35 cellular contexts compared by ENCODE assay signal in the genomic region with DNA sequence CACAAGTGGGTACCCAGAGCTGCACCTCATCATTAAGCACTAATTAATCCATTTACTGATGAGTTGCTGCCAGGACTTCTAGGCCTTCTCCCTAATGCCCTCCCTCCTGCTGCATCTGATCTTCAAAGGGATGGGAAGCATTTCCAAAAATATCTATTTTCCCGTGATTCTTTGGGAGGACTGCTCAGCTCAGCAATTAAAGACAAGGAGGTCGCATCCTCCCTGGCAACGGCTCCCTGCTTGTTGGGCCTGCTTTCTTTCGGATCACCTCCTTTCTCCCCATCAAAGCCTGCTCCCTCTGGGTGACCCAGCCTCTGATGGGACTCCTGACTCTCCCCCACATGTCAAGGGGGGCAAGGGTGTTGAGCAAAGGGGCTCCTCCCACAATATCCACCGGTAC. TPM values are rescaled to one million over a fixed set of nuclear protein-coding genes. Genes with fewer than 3 reads are reported as not detected.
"Had no signal": no experiment of that assay in that cellular context is flagged by ENCODE, and none has a peak within 500 bp of the region (broad histone marks: within the 10 kb centered on the region; RNA-seq: fewer than 3 reads in every experiment).

No MANE protein-coding gene starts in this region.

- H3K9me3 Mint-ChIP-seq: immature natural killer cell; mesothelial cell of epicardium; naive B cell; natural killer cell; nephron progenitor cell; neural progenitor cell; stimulated activated naive B cell treated with anti-CD40 and anti-IgM and Interleukin-4, amounts not matched to agents 10 μg/mL and 1 μg/mL and 100 μg/mL, for 72 hours had no signal

- H3K27me3 ChIP-seq: neural progenitor cell, right atrium auricular region, right lobe of liver had no signal

- DNase-seq: immature natural killer cell; islet precursor cell; left ventricle myocardium inferior; mesendoderm; naive B cell; natural killer cell; nephron progenitor cell; occipital lobe; psoas muscle; right lobe of liver; stimulated activated CD4-positive, alpha-beta T cell treated with anti-CD3 and anti-CD28 coated beads, Interleukin-1b, Interleukin-23, amount 100 ng/mL, for 48 hours; stimulated activated CD4-positive, alpha-beta T cell treated with anti-CD3 and anti-CD28 coated beads, Interleukin-2, amount 100 ng/mL, for 48 hours; stimulated activated CD4-positive, alpha-beta T cell treated with anti-CD3 and anti-CD28 coated beads, Interleukin-4, amount 100 ng/mL, for 4 hours; stimulated activated naive B cell treated with anti-CD40 and anti-IgM and Interleukin-4, amounts not matched to agents 10 μg/mL and 1 μg/mL and 100 μg/mL, for 72 hours; stimulated activated naive CD8-positive, alpha-beta T cell treated with anti-CD3 and anti-CD28 coated beads, Interleukin-15, Interleukin-2, amounts not matched to agents 100 U/mL and 50 U/mL, for 24 hours; stomach; tibial artery; trophoblast cell had no signal

- H2AFZ ChIP-seq: neural progenitor cell, parathyroid adenoma had no signal

- ATAC-seq: natural killer cell; psoas muscle; right lobe of liver; stimulated activated naive B cell treated with anti-CD40 and anti-IgM and Interleukin-4, amounts not matched to agents 10 μg/mL and 1 μg/mL and 100 μg/mL, for 72 hours; stimulated activated naive CD8-positive, alpha-beta T cell treated with anti-CD3 and anti-CD28 coated beads, Interleukin-15, Interleukin-2, amounts not matched to agents 100 U/mL and 50 U/mL, for 24 hours had no signal

- H3K36me3 Mint-ChIP-seq: immature natural killer cell; mesothelial cell of epicardium; naive B cell; natural killer cell; neural progenitor cell; stimulated activated naive B cell treated with anti-CD40 and anti-IgM and Interleukin-4, amounts not matched to agents 10 μg/mL and 1 μg/mL and 100 μg/mL, for 72 hours had no signal

- H3K4me3 ChIP-seq: left ventricle myocardium inferior, lung, neural progenitor cell, psoas muscle, right atrium auricular region, right lobe of liver, smooth muscle cell, stomach, thoracic aorta, tibial artery, upper lobe of right lung had no signal

- H3K4me1 Mint-ChIP-seq: immature natural killer cell, mesothelial cell of epicardium, naive B cell, natural killer cell had no signal

- H3K27ac ChIP-seq: left ventricle myocardium inferior, neural progenitor cell, neutrophil, parathyroid adenoma, psoas muscle, right atrium auricular region, right lobe of liver, stomach, thoracic aorta, tibial artery, upper lobe of right lung had no signal

- H3K4me1 ChIP-seq: parathyroid adenoma, right atrium auricular region, right lobe of liver, stomach, tibial artery, upper lobe of right lung had no signal

- H3K4me2 ChIP-seq: neural progenitor cell, smooth muscle cell had no signal

- H3K9ac ChIP-seq: neural progenitor cell, parathyroid adenoma had no signal

- H3K9me3 ChIP-seq: left ventricle myocardium inferior, neutrophil, psoas muscle, right atrium auricular region, right lobe of liver, stomach, thoracic aorta, tibial artery, upper lobe of right lung had no signal

- H3K27ac Mint-ChIP-seq: immature natural killer cell; mesothelial cell of epicardium; natural killer cell; nephron progenitor cell; neural progenitor cell; stimulated activated naive B cell treated with anti-CD40 and anti-IgM and Interleukin-4, amounts not matched to agents 10 μg/mL and 1 μg/mL and 100 μg/mL, for 72 hours had no signal

- H3K36me3 ChIP-seq: left ventricle myocardium inferior, neural progenitor cell, neutrophil, right atrium auricular region, right lobe of liver, stomach, thoracic aorta, tibial artery, upper lobe of right lung had no signal

- H3K79me2 ChIP-seq: parathyroid adenoma had no signal

- H3K4me3 Mint-ChIP-seq: immature natural killer cell; mesothelial cell of epicardium; naive B cell; natural killer cell; nephron progenitor cell; neural progenitor cell; stimulated activated naive B cell treated with anti-CD40 and anti-IgM and Interleukin-4, amounts not matched to agents 10 μg/mL and 1 μg/mL and 100 μg/mL, for 72 hours had no signal

- FAIRE-seq: urothelium cell line had no signal

RNA-seq across cellular contexts. Expression of gene SPPL2C, which starts 26.0 kb away (rescaled TPM):
- total RNA-seq: kidney epithelial cell, left ventricle myocardium inferior, lower leg skin, lung, mesothelial cell of epicardium, mononuclear cell, natural killer cell, occipital lobe, osteocyte, posterior vena cava, psoas muscle, renal cortical epithelial cell, right atrium auricular region, right lobe of liver, skeletal muscle tissue, smooth muscle cell, stomach, thoracic aorta, upper lobe of right lung had no signal
- polyA plus RNA-seq: immature natural killer cell, lung, psoas muscle, smooth muscle cell, stomach had no signal

RNA-seq across cellular contexts. Expression of gene CRHR1, which starts 34.6 kb away (rescaled TPM):
- total RNA-seq: kidney epithelial cell, left ventricle myocardium inferior, lung, mononuclear cell, natural killer cell, osteocyte, posterior vena cava, renal cortical epithelial cell, right atrium auricular region, right lobe of liver, stomach, thoracic aorta, upper lobe of right lung had no signal
- polyA plus RNA-seq: immature natural killer cell, lung, smooth muscle cell, stomach had no signal
